ENCODE assay signal across 8 cellular contexts in genomic region chr2:197310940-197311485, GRCh38. TPM values are rescaled to one million over a fixed set of nuclear protein-coding genes. Genes with fewer than 3 reads are reported as not detected.
A peak's percentile ranks its signal among the peaks of the same experiment; 100 is the strongest.
DNase-seq lines count a peak whose midpoint lies in the region; ATAC-seq and TF ChIP-seq lines count a peak whose summit lies in the region.

No MANE protein-coding gene starts in this region.

- peaks cover 30 to 73% (median 67%) of the 10 kb centered on the region in 7 donors for H3K4me1 Mint-ChIP-seq in naive thymus-derived CD4-positive, alpha-beta T cell

- POLR2A ChIA-PET in BJ (lab: Charles Lee): no interaction called here
- POLR2A ChIA-PET in naive thymus-derived CD4-positive, alpha-beta T cell (lab: Charles Lee): interaction anchor here (0.6 to 13.4 kb wide), 23 partner anchors 8 to 184 kb away, joined by 3 to 250 read pairs (median 7); no protein-coding TSS in a partner anchor

- peaks cover 0 to 22% (median 0%) of the 10 kb centered on the region in 5 donors for H3K36me3 Mint-ChIP-seq in naive thymus-derived CD4-positive, alpha-beta T cell

- H3K9me3 ChIP-seq in HUES6 (ENCODE audit: control insufficient read depth, insufficient read depth, low read depth, low read length): no peaks in the 10 kb centered on the region
- no peaks in the 10 kb centered on the region for H3K9me3 ChIP-seq in naive thymus-derived CD4-positive, alpha-beta T cell (ENCODE audit: control insufficient read depth in 2 of 3, low read length in 3 of 3)

- peaks cover 7% of the 10 kb centered on the region; the same call in 1 of the 2 replicates for H3K4me1 ChIP-seq in HUES6 (ENCODE audit: control insufficient read depth, insufficient read depth, low read length)
- peaks cover 29 to 41% of the 10 kb centered on the region in 2 donors for H3K4me1 ChIP-seq in naive thymus-derived CD4-positive, alpha-beta T cell (ENCODE audit: control insufficient read depth in 2 of 2, insufficient read depth in 2 of 2, low read length in 2 of 2)

- H3K27ac ChIP-seq in HUES6 (ENCODE audit: low read depth, low read length) (no peak overlapping the region), caudate nucleus (ENCODE audit: low read depth, low read length) (peak overlapping the region; percentile 52)
- H3K27ac ChIP-seq in naive thymus-derived CD4-positive, alpha-beta T cell (ENCODE audit: low read depth, low read length): peak overlapping the region; percentile 85

- intact Hi-C loops in naive thymus-derived CD4-positive, alpha-beta T cell (cut with micrococcal nuclease): loop anchor here (1.0 to 5.0 kb wide), 12 partner anchors 12 to 298 kb away; no protein-coding TSS in a partner anchor

- H3K27ac Mint-ChIP-seq in naive thymus-derived CD4-positive, alpha-beta T cell: peak overlapping the region; percentile 87 to 99 (median 95)

- no peaks in the 10 kb centered on the region for H3K27me3 Mint-ChIP-seq in naive thymus-derived CD4-positive, alpha-beta T cell

- peak overlapping the region; percentile 52 for H3K9ac ChIP-seq in HUES6 (ENCODE audit: low read length)

- ATAC-seq in naive thymus-derived CD4-positive, alpha-beta T cell: no peak
- ATAC-seq in GM19452 (IDR thresholded peaks at IDR 0.05; ENCODE audit: unreplicated experiment) (no peak), HG03196 (IDR thresholded peaks at IDR 0.05; ENCODE audit: unreplicated experiment) (no peak)

- H3K9me3 Mint-ChIP-seq in naive thymus-derived CD4-positive, alpha-beta T cell: no peaks in the 10 kb centered on the region

- H3K27me3 ChIP-seq in BJ (ENCODE audit: control insufficient read depth, insufficient read depth, low read length): peaks cover 2% of the 10 kb centered on the region; the same call in 1 of the 2 replicates
- H3K27me3 ChIP-seq in HUES6 (ENCODE audit: control insufficient read depth, insufficient read depth, low read length): peaks cover 59% of the 10 kb centered on the region
- no peaks in the 10 kb centered on the region for H3K27me3 ChIP-seq in naive thymus-derived CD4-positive, alpha-beta T cell (ENCODE audit: control insufficient read depth in 2 of 2, insufficient read depth in 2 of 2, low read length in 2 of 2)

- H3K4me3 ChIP-seq in BJ (ENCODE audit: low read depth, low read length) (peak overlapping the region; percentile 61), HUES6 (ENCODE audit: low read depth, low read length) (peak overlapping the region; percentile 92)
- peak overlapping the region; percentile 59 for H3K4me3 ChIP-seq in naive thymus-derived CD4-positive, alpha-beta T cell (ENCODE audit: low read length)

- no peaks in the 10 kb centered on the region for H3K36me3 ChIP-seq in BJ (ENCODE audit: control insufficient read depth, insufficient read depth, low read length)
- H3K36me3 ChIP-seq in HUES6 (ENCODE audit: control insufficient read depth, insufficient read depth, low read length): no peaks in the 10 kb centered on the region
- H3K36me3 ChIP-seq in naive thymus-derived CD4-positive, alpha-beta T cell (ENCODE audit: control insufficient read depth in 2 of 3, insufficient read depth in 3 of 3, low read length in 3 of 3): peaks cover 0 to 4% (median 0%) of the 10 kb centered on the region in 3 experiments

- no peak for DNase-seq in BJ (ENCODE audit: low read depth)
- peak in 1 of 61 donors; percentile 50 for DNase-seq in caudate nucleus (lab: John Stamatoyannopoulos, UW)
- DNase-seq in naive thymus-derived CD4-positive, alpha-beta T cell: no peak
- DNase-seq in activated CD8-positive, alpha-beta memory T cell treated with anti-CD3 and anti-CD28 coated beads, Interleukin-2, amount 50 U/mL, for 48 hours: no peak
- DNase-seq in activated CD4-positive, alpha-beta T cell treated with anti-CD3 and anti-CD28 coated beads for 4 hours: no peak

- CTCF ChIA-PET in BJ (lab: Yijun Ruan, JAX): interaction anchor here (0.5 to 2.7 kb wide), 13 partner anchors 9 to 198 kb away, joined by 3 to 14 read pairs (median 4); no protein-coding TSS in a partner anchor
- CTCF ChIA-PET in naive thymus-derived CD4-positive, alpha-beta T cell (lab: Charles Lee): interaction anchor here (0.6 to 7.5 kb wide), 26 partner anchors 12 to 235 kb away, joined by 3 to 80 read pairs (median 4); no protein-coding TSS in a partner anchor

- peak overlapping the region; percentile 85 to 92 (median 90) for H3K4me3 Mint-ChIP-seq in naive thymus-derived CD4-positive, alpha-beta T cell

- TF ChIP-seq CTCF in BJ (IDR thresholded peaks at IDR 0.05; ENCODE audit: insufficient read depth, low read depth, low read length): peak; percentile 1; the same call in 1 of the 2 replicates

RNA-seq across cellular contexts. Expression of gene ANKRD44, which starts 0.4 kb away (rescaled TPM):
- 7.1 and 12.4 TPM in 2 replicates for polyA plus RNA-seq in BJ (2011; rRNA removed)
- 14.1 and 16.5 TPM in 2 replicates for polyA minus RNA-seq in BJ (2011; rRNA and poly(A)+ RNA removed)
- 100 to 1,000 TPM; 234 to 296 (median 291) TPM for total RNA-seq in naive thymus-derived CD4-positive, alpha-beta T cell
- polyA plus RNA-seq in naive thymus-derived CD4-positive, alpha-beta T cell: 10 to 100 TPM; 88.6 to 95.4 TPM
